Comparison of ENCODE assay signal across 8 cellular contexts in the genomic region with DNA sequence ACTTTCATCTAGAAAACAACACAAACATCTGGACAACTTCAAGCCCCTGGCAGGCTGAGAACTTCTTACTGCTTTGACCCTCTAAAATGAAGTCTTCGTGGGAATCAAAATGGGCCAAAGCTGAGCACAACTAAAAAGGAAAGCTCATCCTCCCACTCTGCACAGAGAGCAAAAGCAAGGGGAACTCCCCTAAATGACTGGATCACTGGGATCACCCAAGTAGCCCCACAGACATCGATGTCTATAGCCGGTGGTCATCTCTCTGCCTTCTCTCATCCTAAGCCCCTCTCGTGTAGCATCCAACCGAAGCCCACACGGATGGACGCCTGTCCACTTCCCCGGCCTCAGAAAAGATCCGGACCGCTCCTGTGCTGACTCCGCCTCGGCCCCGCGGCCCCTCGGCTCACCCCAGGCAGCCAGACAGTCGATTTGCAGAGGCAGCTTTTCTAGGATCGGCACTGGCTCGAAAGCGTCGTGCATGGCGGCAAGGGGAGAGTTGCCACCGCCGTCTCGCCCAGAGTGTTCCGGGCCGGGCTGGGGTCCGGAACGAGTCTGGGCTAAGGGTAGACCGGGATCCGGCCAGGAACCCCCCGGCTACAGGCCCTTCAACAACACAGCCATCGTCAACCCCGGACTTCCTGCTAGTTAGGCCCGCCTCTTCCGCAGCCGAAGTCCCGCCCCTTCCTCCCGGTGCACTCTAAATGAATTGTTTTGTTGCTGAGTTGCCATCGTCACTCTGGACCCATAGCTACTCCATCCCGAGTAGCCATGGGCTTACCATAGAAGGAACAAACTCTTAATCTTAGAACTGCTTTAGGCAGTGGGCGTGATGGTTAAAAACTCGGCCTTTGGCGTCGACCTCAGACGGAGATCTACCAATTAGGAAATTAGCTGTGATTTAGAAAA. TPM values are rescaled to one million over a fixed set of nuclear protein-coding genes. Genes with fewer than 3 reads are reported as not detected.
A peak's percentile ranks its signal among the peaks of the same experiment; 100 is the strongest.
DNase-seq lines count a peak whose midpoint lies in the region; TF ChIP-seq lines count a peak whose summit lies in the region.

A gene with protein sequence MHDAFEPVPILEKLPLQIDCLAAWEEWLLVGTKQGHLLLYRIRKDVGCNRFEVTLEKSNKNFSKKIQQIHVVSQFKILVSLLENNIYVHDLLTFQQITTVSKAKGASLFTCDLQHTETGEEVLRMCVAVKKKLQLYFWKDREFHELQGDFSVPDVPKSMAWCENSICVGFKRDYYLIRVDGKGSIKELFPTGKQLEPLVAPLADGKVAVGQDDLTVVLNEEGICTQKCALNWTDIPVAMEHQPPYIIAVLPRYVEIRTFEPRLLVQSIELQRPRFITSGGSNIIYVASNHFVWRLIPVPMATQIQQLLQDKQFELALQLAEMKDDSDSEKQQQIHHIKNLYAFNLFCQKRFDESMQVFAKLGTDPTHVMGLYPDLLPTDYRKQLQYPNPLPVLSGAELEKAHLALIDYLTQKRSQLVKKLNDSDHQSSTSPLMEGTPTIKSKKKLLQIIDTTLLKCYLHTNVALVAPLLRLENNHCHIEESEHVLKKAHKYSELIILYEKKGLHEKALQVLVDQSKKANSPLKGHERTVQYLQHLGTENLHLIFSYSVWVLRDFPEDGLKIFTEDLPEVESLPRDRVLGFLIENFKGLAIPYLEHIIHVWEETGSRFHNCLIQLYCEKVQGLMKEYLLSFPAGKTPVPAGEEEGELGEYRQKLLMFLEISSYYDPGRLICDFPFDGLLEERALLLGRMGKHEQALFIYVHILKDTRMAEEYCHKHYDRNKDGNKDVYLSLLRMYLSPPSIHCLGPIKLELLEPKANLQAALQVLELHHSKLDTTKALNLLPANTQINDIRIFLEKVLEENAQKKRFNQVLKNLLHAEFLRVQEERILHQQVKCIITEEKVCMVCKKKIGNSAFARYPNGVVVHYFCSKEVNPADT (minus strand): TSS at position 631 of the 906 bp plus-strand sequence. CDS start 151 bp downstream, at position 480.

- peaks cover 26% of the 10 kb centered on the region for H3F3A ChIP-seq in SK-N-SH (replicated peaks; ENCODE audit: insufficient read depth)

- TF ChIP-seq EP300 in SK-N-SH (IDR thresholded peaks at IDR 0.05; ENCODE audit: borderline replicate concordance in 1 of 2, low read depth in 1 of 2, low read length in 1 of 2), result no peak

- H3K27ac ChIP-seq in SK-N-SH (ENCODE audit: low read depth in 2 of 2, low read length in 1 of 2) (peak within 1 kb of the TSS; percentile 73 to 80), substantia nigra (ENCODE audit: low read depth, low read length, poor library complexity, severe bottlenecking) (peak within 1 kb of the TSS; percentile 65)

- DNase-seq in GM03348 (ENCODE audit: low spot score) (peak; percentile 93), HEK293T (ENCODE audit: extremely low spot score) (peak; percentile 80), NB4 (ENCODE audit: low read depth) (peak; percentile 86), SK-N-SH (peak; percentile 90), globus pallidus (ENCODE audit: low spot score) (peak; percentile 86), non-pigmented ciliary epithelial cell (ENCODE audit: low read depth) (peak; percentile 44), substantia nigra (lab: John Stamatoyannopoulos, UW) (peak; percentile 5 to 91 (median 76))
- peak; percentile 87 for DNase-seq in activated naive CD4-positive, alpha-beta T cell treated with anti-CD3 and anti-CD28 coated beads, Interleukin-2, amount 50 U/mL, for 16 hours

- H3K4me2 ChIP-seq in SK-N-SH, result peak within 1 kb of the TSS; percentile 84

- TF ChIP-seq CTCF in NB4 (IDR thresholded peaks at IDR 0.05; ENCODE audit: low read depth, low read length) (no peak), SK-N-SH (IDR thresholded peaks at IDR 0.05) (no peak)

- peak within 1 kb of the TSS; percentile 89 for H3K9ac ChIP-seq in SK-N-SH

- H3K4me1 ChIP-seq in SK-N-SH (ENCODE audit: control insufficient read depth in 1 of 2, insufficient read depth in 2 of 2, low read depth in 1 of 2, low read length in 1 of 2), result peaks cover 0 to 13% of the 10 kb centered on the region in 2 experiments; a peak in 2 of 4 replicates

- H4K20me1 ChIP-seq in SK-N-SH (ENCODE audit: insufficient read depth), result peaks cover 2% of the 10 kb centered on the region; the same call in 1 of the 2 replicates

- under 1% methylated on average over 25 of the region's 45 CpGs for WGBS in SK-N-SH (ENCODE audit: low lambda C conversion rate)

- no peak for TF ChIP-seq RAD21 in SK-N-SH (IDR thresholded peaks at IDR 0.05; ENCODE audit: low read length)

- H3K36me3 ChIP-seq in SK-N-SH (replicated peaks in 1 of 2; ENCODE audit: control insufficient read depth in 1 of 2, insufficient read depth in 2 of 2, low read length in 1 of 2), result peaks cover 37 to 48% of the 10 kb centered on the region in 2 experiments

- TF ChIP-seq POLR2A in NB4 (IDR thresholded peaks at IDR 0.05; ENCODE audit: extremely low read depth, insufficient read length), result peak; percentile 87

- CTCF ChIA-PET in HEK293T (lab: Yijun Ruan, JAX), result no interaction called here
- CTCF ChIA-PET in SK-N-SH (lab: Yijun Ruan, JAX), result interaction anchor here (1.2 to 1.5 kb wide), 2 partner anchors 10 to 14 kb away, joined by 3 to 4 read pairs; no protein-coding TSS in a partner anchor

- peak within 1 kb of the TSS; percentile 84 for H3K4me3 ChIP-seq in NB4 (ENCODE audit: low read depth, low read length)
- H3K4me3 ChIP-seq in SK-N-SH (ENCODE audit: low read depth in 2 of 2, low read length in 1 of 2), result peak within 1 kb of the TSS; percentile 81 to 100

- peak within 1 kb of the TSS; percentile 73 for H2AFZ ChIP-seq in SK-N-SH (ENCODE audit: low read depth)

- POLR2A ChIA-PET in HEK293T (lab: Yijun Ruan, JAX), result interaction anchor here (0.7 to 1.6 kb wide), 6 partner anchors 15 to 178 kb away, joined by 3 to 5 read pairs (median 3); partner anchors contain the start of genes GANC and TMEM87A
- POLR2A ChIA-PET in SK-N-SH (lab: Yijun Ruan, JAX), result interaction anchor here (0.7 to 1.3 kb wide), 4 partner anchors 13 to 267 kb away, joined by 3 to 4 read pairs (median 3); partner anchors contain the start of gene TMEM87A

- H3K27me3 ChIP-seq in SK-N-SH (ENCODE audit: insufficient read depth), result no peaks in the 10 kb centered on the region

- H3K9me3 ChIP-seq in SK-N-SH, result no peaks in the 10 kb centered on the region

- peaks cover 51% of the 10 kb centered on the region for H3K79me2 ChIP-seq in SK-N-SH (ENCODE audit: insufficient read depth)

- no peaks in the 10 kb centered on the region for H3K9me2 ChIP-seq in SK-N-SH

TF ChIP-seq in HEK293T, 16 proteins besides CTCF, POLR2A, EP300 and RAD21 (continues in another document):
- TF ChIP-seq LEF1 (IDR thresholded peaks at IDR 0.05; ENCODE audit: borderline replicate concordance) (no peak), FOXK2 (IDR thresholded peaks at IDR 0.05) (no peak), SUZ12 (IDR thresholded peaks at IDR 0.05) (no peak), FOXM1 (IDR thresholded peaks at IDR 0.05; ENCODE audit: borderline replicate concordance) (no peak), L3MBTL2 (conservative IDR thresholded peaks at IDR 0.05) (no peak), HDGF (IDR thresholded peaks at IDR 0.05; ENCODE audit: borderline replicate concordance) (no peak), ARNT (IDR thresholded peaks at IDR 0.05) (no peak), CTBP1 (IDR thresholded peaks at IDR 0.05; ENCODE audit: borderline replicate concordance) (no peak), BHLHE40 (IDR thresholded peaks at IDR 0.05; ENCODE audit: borderline replicate concordance) (no peak), ZNF384 (IDR thresholded peaks at IDR 0.05) (no peak), TARDBP (IDR thresholded peaks at IDR 0.05) (no peak), ELF4 (IDR thresholded peaks at IDR 0.05) (no peak), FOXA1 (IDR thresholded peaks at IDR 0.05) (no peak), PKNOX1 (IDR thresholded peaks at IDR 0.05) (no peak), SP1 (IDR thresholded peaks at IDR 0.05) (no peak)

TF ChIP-seq in SK-N-SH, 30 proteins besides CTCF, POLR2A, EP300 and RAD21 (continues in another document):
- TF ChIP-seq SMC3 (IDR thresholded peaks at IDR 0.05; ENCODE audit: low read depth, low read length), result no peak
- no peak for TF ChIP-seq MEF2A (IDR thresholded peaks at IDR 0.05; ENCODE audit: borderline replicate concordance, low read depth)
- TF ChIP-seq RXRA (IDR thresholded peaks at IDR 0.05; ENCODE audit: borderline replicate concordance, low read depth), result no peak
- TF ChIP-seq, protein P1, sequence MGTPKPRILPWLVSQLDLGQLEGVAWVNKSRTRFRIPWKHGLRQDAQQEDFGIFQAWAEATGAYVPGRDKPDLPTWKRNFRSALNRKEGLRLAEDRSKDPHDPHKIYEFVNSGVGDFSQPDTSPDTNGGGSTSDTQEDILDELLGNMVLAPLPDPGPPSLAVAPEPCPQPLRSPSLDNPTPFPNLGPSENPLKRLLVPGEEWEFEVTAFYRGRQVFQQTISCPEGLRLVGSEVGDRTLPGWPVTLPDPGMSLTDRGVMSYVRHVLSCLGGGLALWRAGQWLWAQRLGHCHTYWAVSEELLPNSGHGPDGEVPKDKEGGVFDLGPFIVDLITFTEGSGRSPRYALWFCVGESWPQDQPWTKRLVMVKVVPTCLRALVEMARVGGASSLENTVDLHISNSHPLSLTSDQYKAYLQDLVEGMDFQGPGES (IDR thresholded peaks at IDR 0.05; ENCODE audit: low read depth, low read length), result no peak
- peak; percentile 51 for TF ChIP-seq TAF1 (IDR thresholded peaks at IDR 0.05; ENCODE audit: borderline replicate concordance, low read depth, low read length)
- TF ChIP-seq TEAD4 (IDR thresholded peaks at IDR 0.05; ENCODE audit: borderline replicate concordance, insufficient read depth), result no peak
- TF ChIP-seq, protein P2, sequence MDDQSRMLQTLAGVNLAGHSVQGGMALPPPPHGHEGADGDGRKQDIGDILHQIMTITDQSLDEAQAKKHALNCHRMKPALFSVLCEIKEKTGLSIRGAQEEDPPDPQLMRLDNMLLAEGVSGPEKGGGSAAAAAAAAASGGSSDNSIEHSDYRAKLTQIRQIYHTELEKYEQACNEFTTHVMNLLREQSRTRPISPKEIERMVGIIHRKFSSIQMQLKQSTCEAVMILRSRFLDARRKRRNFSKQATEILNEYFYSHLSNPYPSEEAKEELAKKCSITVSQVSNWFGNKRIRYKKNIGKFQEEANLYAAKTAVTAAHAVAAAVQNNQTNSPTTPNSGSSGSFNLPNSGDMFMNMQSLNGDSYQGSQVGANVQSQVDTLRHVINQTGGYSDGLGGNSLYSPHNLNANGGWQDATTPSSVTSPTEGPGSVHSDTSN (IDR thresholded peaks at IDR 0.05), result peak; percentile 36; the same call in 1 of the 2 replicates
- TF ChIP-seq RCOR1 (IDR thresholded peaks at IDR 0.05; ENCODE audit: low read length), result no peak

RNA-seq across cellular contexts. Expression of the gene that starts here (rescaled TPM):
- polyA plus RNA-seq in SK-N-SH (2012; rRNA removed), result 61.1 and 68.4 TPM in 2 replicates
- 32.8 and 47.3 TPM in 2 replicates for polyA plus RNA-seq in SK-N-SH (2012; cell fraction: cytosol; rRNA removed)
- polyA plus RNA-seq in SK-N-SH (2012; cell fraction: nucleus; rRNA removed), result 174 and 206 TPM in 2 replicates

Comparison
In these comparisons a context has a peak if more than half of its experiments do, and no peak if none do; other contexts are left out.
1. Peak in every context shown above with its lines: DNase-seq, H3K4me3 ChIP-seq and H3K27ac ChIP-seq.